19 cellular contexts compared by ENCODE assay signal in the genomic region with DNA sequence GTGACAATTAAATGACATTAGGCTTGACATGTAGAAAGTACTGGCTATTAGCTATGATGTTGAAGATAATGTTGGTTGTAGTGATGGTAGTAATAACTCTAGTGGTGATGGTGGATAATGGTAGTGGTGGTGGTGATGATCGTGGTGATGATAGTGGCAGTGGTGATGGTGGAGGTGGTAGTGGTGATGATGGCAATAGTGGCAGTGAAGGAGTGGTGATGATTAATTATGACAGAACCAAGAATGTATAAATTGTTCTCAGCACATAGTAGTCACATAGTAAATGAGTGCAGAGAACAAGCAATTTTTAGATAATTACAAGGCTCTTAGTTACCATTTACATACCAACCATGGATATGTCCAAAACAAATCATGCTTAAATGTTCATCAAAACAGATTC. TPM values are rescaled to one million over a fixed set of nuclear protein-coding genes. Genes with fewer than 3 reads are reported as not detected.
A peak's percentile ranks its signal among the peaks of the same experiment; 100 is the strongest.
DNase-seq lines count a peak whose midpoint lies in the region; ATAC-seq, FAIRE-seq and TF ChIP-seq lines count a peak whose summit lies in the region.
"Had no signal": no experiment of that assay in that cellular context is flagged by ENCODE, and none has a peak within 500 bp of the region (broad histone marks: within the 10 kb centered on the region; RNA-seq: fewer than 3 reads in every experiment).

No MANE protein-coding gene starts in this region.

- peaks cover 29% of the 10 kb centered on the region for H3K4me1 Mint-ChIP-seq in T-helper 2 cell treated with Interferon-gamma antibody and Interleukin-4, amounts not matched to agents 5 μg/mL and 100 μg/mL, for 36 hours (ENCODE audit: low read depth)
- peaks cover 43% of the 10 kb centered on the region for H3K4me1 Mint-ChIP-seq in stimulated activated effector memory CD8-positive, alpha-beta T cell treated with anti-CD3 and anti-CD28 coated beads, Interleukin-12 subunit alpha, Interleukin-12 subunit beta, amount 100 ng/mL, for 72 hours

- no peak overlapping the region for H3K4me2 ChIP-seq in HepG2 (ENCODE audit: low read depth, low read length)
- H3K4me2 ChIP-seq: BLaER1 treated with 17β-estradiol and CSF1 and Interleukin-3, amounts not matched to agents 10 nM and 100 nM; KMS-11 had no signal

- in situ Hi-C loops in HepG2 (cut with HindIII; ENCODE audit: extremely low pct_ligation_motif_present, low pct_unique_long_range_greater_than_20kb), result no loop called here

- no peaks in the 10 kb centered on the region for H3K79me2 ChIP-seq in HepG2 (ENCODE audit: insufficient read depth, low read length)

- peak; percentile 48 for DNase-seq in activated CD4-positive, alpha-beta T cell treated with anti-CD3 and anti-CD28 coated beads for 48 hours
- no peak for DNase-seq in activated CD4-positive, alpha-beta T cell treated with anti-CD3 and anti-CD28 coated beads for 4 hours
- DNase-seq in HepG2 (ENCODE audit: low spot score) (no peak), right lobe of liver (no peak), testis (no peak), NCI-H446 (lab: John Stamatoyannopoulos, UW) (no peak)
- DNase-seq in T-helper 2 cell treated with Interferon-gamma antibody and Interleukin-4, amounts not matched to agents 5 μg/mL and 100 μg/mL, for 36 hours (ENCODE audit: low spot score), result no peak
- DNase-seq in stimulated activated effector memory CD8-positive, alpha-beta T cell treated with anti-CD3 and anti-CD28 coated beads, Interleukin-12 subunit alpha, Interleukin-12 subunit beta, amount 100 ng/mL, for 72 hours (ENCODE audit: low spot score in 2 of 2), result no peak
- DNase-seq: DMS 273 treated with DMSO at 0.1 percent for 48 hours, MG63, NCI-H1092 treated with DMSO at 0.1 percent for 48 hours, NCI-H1694, NCI-H2107, NCI-H345, NCI-H748 treated with DMSO at 0.1 percent for 48 hours, Peyer's patch had no signal

- TF ChIP-seq POLR2A in HepG2 (IDR thresholded peaks at IDR 0.05; ENCODE audit: insufficient read depth in 1 of 2, low read depth in 2 of 2, low read length in 2 of 2) (no peak), right lobe of liver (IDR thresholded peaks at IDR 0.05) (no peak), testis (IDR thresholded peaks at IDR 0.05) (no peak)

- FAIRE-seq in HepG2 (lab: Jason Lieb, UNC), result no peak
- FAIRE-seq: H54 had no signal

- intact Hi-C loops in HepG2 (cut with micrococcal nuclease; ENCODE audit: unreplicated experiment) (no loop called here), right lobe of liver (cut with DNase I) (no loop called here), testis (cut with DNase I; ENCODE audit: low total_unique reads) (no loop called here)

- H3K27me3 ChIP-seq in HepG2 (ENCODE audit: control insufficient read depth in 1 of 2, insufficient read depth in 2 of 2, low read length in 2 of 2), result peaks cover 0 to 24% of the 10 kb centered on the region in 2 experiments; a peak in 2 of 5 replicates
- H3K27me3 ChIP-seq in right lobe of liver, result no peaks in the 10 kb centered on the region
- H3K27me3 ChIP-seq in testis, result no peaks in the 10 kb centered on the region
- H3K27me3 ChIP-seq: BLaER1 treated with 17β-estradiol and CSF1 and Interleukin-3, amounts not matched to agents 10 nM and 100 nM; MG63; Peyer's patch had no signal

- H3K4me3 ChIP-seq in HepG2 (replicated peaks in 1 of 3; ENCODE audit: insufficient read depth in 1 of 3, low read depth in 2 of 3, low read length in 3 of 3) (no peak overlapping the region), right lobe of liver (no peak overlapping the region), testis (no peak overlapping the region)
- H3K4me3 ChIP-seq: BLaER1 treated with 17β-estradiol and CSF1 and Interleukin-3, amounts not matched to agents 10 nM and 100 nM; MG63; Peyer's patch had no signal

- H3K9ac ChIP-seq in HepG2 (ENCODE audit: insufficient read depth, low read depth, low read length), result no peak overlapping the region
- H3K9ac ChIP-seq: BLaER1 treated with 17β-estradiol and CSF1 and Interleukin-3, amounts not matched to agents 10 nM and 100 nM; KMS-11 had no signal

- WGBS in HepG2 (ENCODE audit: low lambda C conversion rate), result 47% methylated on average over 1 of the region's 1 CpG
- WGBS in right lobe of liver (ENCODE audit: insufficient coverage, low coverage, low lambda C conversion rate, missing lambda C conversion rate), result 90% methylated on average over 1 of the region's 1 CpG
- WGBS in testis, 2 donors, result 89 to 100% methylated on average over 1 of the region's 1 CpG

- BruUV-seq in HepG2 (replicated peaks; lab: Mats Ljungman, UMichigan), result no TSS peak

- no peak overlapping the region for H3K4me3 Mint-ChIP-seq in T-helper 2 cell treated with Interferon-gamma antibody and Interleukin-4, amounts not matched to agents 5 μg/mL and 100 μg/mL, for 36 hours
- H3K4me3 Mint-ChIP-seq in stimulated activated effector memory CD8-positive, alpha-beta T cell treated with anti-CD3 and anti-CD28 coated beads, Interleukin-12 subunit alpha, Interleukin-12 subunit beta, amount 100 ng/mL, for 72 hours, result no peak overlapping the region

- H2AFZ ChIP-seq in HepG2 (ENCODE audit: low read length), result no peak overlapping the region

- H3K27ac ChIP-seq in HepG2 (ENCODE audit: extremely low read length, insufficient read depth, low read length), result no peak overlapping the region
- no peak overlapping the region for H3K27ac ChIP-seq in right lobe of liver
- H3K27ac ChIP-seq in testis, result no peak overlapping the region
- H3K27ac ChIP-seq: BLaER1 treated with 17β-estradiol and CSF1 and Interleukin-3, amounts not matched to agents 10 nM and 100 nM; KMS-11; Peyer's patch had no signal

- no peaks in the 10 kb centered on the region for H4K20me1 ChIP-seq in HepG2 (ENCODE audit: insufficient read depth, low read length)
- H4K20me1 ChIP-seq: BLaER1 treated with 17β-estradiol and CSF1 and Interleukin-3, amounts not matched to agents 10 nM and 100 nM had no signal

- ATAC-seq in HepG2 (no peak), right lobe of liver (no peak)
- ATAC-seq in stimulated activated effector memory CD8-positive, alpha-beta T cell treated with anti-CD3 and anti-CD28 coated beads, Interleukin-12 subunit alpha, Interleukin-12 subunit beta, amount 100 ng/mL, for 72 hours, result peak; percentile 87

- peaks cover 9% of the 10 kb centered on the region; the same call in 1 of the 2 replicates for H3K4me1 ChIP-seq in HepG2 (ENCODE audit: insufficient read depth, low read length)
- peaks cover 0 to 2% (median 0%) of the 10 kb centered on the region in 4 donors for H3K4me1 ChIP-seq in right lobe of liver
- H3K4me1 ChIP-seq in testis, result no peaks in the 10 kb centered on the region

- no peak for TF ChIP-seq EP300 in HepG2 (IDR thresholded peaks at IDR 0.05; ENCODE audit: low read depth in 2 of 2, low read length in 2 of 2)
- no peak for TF ChIP-seq EP300 in HepG2 (CRISPR knock-in tag; IDR thresholded peaks at IDR 0.05; ENCODE audit: borderline replicate concordance)

- TF ChIP-seq RAD21 in HepG2 (CRISPR knock-in tag; IDR thresholded peaks at IDR 0.05), result no peak

- CTCF ChIA-PET in HepG2 (lab: Yijun Ruan, JAX; ENCODE audit: low intra/inter-chr PET ratio, low total read pairs), result no interaction called here

- TF ChIP-seq CTCF in HepG2 (CRISPR knock-in tag; IDR thresholded peaks at IDR 0.05), result no peak
- TF ChIP-seq CTCF in right lobe of liver (IDR thresholded peaks at IDR 0.05), result no peak
- TF ChIP-seq CTCF in testis (IDR thresholded peaks at IDR 0.05), result no peak

- H3K9me3 ChIP-seq in HepG2 (ENCODE audit: low read length) (no peaks in the 10 kb centered on the region), right lobe of liver (no peaks in the 10 kb centered on the region), testis (no peaks in the 10 kb centered on the region)
- H3K9me3 ChIP-seq: BLaER1 treated with 17β-estradiol and CSF1 and Interleukin-3, amounts not matched to agents 10 nM and 100 nM; MG63; Peyer's patch had no signal

- H3K9me3 Mint-ChIP-seq in T-helper 2 cell treated with Interferon-gamma antibody and Interleukin-4, amounts not matched to agents 5 μg/mL and 100 μg/mL, for 36 hours, result no peaks in the 10 kb centered on the region
- no peaks in the 10 kb centered on the region for H3K9me3 Mint-ChIP-seq in stimulated activated effector memory CD8-positive, alpha-beta T cell treated with anti-CD3 and anti-CD28 coated beads, Interleukin-12 subunit alpha, Interleukin-12 subunit beta, amount 100 ng/mL, for 72 hours

- no peaks in the 10 kb centered on the region for H3K36me3 ChIP-seq in HepG2 (replicated peaks in 1 of 2; ENCODE audit: control insufficient read depth in 1 of 2, insufficient read depth in 2 of 2, low read length in 2 of 2)
- H3K36me3 ChIP-seq in right lobe of liver, result no peaks in the 10 kb centered on the region
- H3K36me3 ChIP-seq in testis (ENCODE audit: low read depth, missing control alignments), result no peaks in the 10 kb centered on the region
- H3K36me3 ChIP-seq: BLaER1 treated with 17β-estradiol and CSF1 and Interleukin-3, amounts not matched to agents 10 nM and 100 nM; MG63; Peyer's patch had no signal

- peak overlapping the region; percentile 2 for H3K27ac Mint-ChIP-seq in T-helper 2 cell treated with Interferon-gamma antibody and Interleukin-4, amounts not matched to agents 5 μg/mL and 100 μg/mL, for 36 hours
- no peak overlapping the region for H3K27ac Mint-ChIP-seq in stimulated activated effector memory CD8-positive, alpha-beta T cell treated with anti-CD3 and anti-CD28 coated beads, Interleukin-12 subunit alpha, Interleukin-12 subunit beta, amount 100 ng/mL, for 72 hours

- H3K36me3 Mint-ChIP-seq in T-helper 2 cell treated with Interferon-gamma antibody and Interleukin-4, amounts not matched to agents 5 μg/mL and 100 μg/mL, for 36 hours (ENCODE audit: low read depth), result peaks cover 3% of the 10 kb centered on the region
- H3K36me3 Mint-ChIP-seq in stimulated activated effector memory CD8-positive, alpha-beta T cell treated with anti-CD3 and anti-CD28 coated beads, Interleukin-12 subunit alpha, Interleukin-12 subunit beta, amount 100 ng/mL, for 72 hours, result peaks cover 15% of the 10 kb centered on the region

- H3K27me3 Mint-ChIP-seq in T-helper 2 cell treated with Interferon-gamma antibody and Interleukin-4, amounts not matched to agents 5 μg/mL and 100 μg/mL, for 36 hours (ENCODE audit: low read depth), result peaks cover 44% of the 10 kb centered on the region

- POLR2A ChIA-PET in HepG2 (lab: Yijun Ruan, JAX), result no interaction called here

RNA-seq across cellular contexts. Expression of a gene that starts 5.3 kb away (rescaled TPM):
- total RNA-seq in HepG2 (2016; rRNA removed; fragmentation: Illumina TruSeq; extraction: Trizol) (0.02 TPM in 1 of 2 replicates, not detected in the other), right lobe of liver (10 to 100 TPM; 12.2 to 64.1 (median 22.9) TPM), testis (10 to 100 TPM in 1 of 2 donors, 1 to 10 TPM in 1; 4.0 to 13.4 TPM)
- not detected in 2 replicates for total RNA-seq in HepG2 (2016; cell fraction: cytosol; rRNA removed; fragmentation: Illumina TruSeq; extraction: Trizol; ENCODE audit: low read depth)
- not detected in 2 replicates for total RNA-seq in HepG2 (2016; cell fraction: insoluble cytoplasmic fraction; rRNA removed; fragmentation: Illumina TruSeq; extraction: Trizol)
- total RNA-seq in HepG2 (2016; cell fraction: membrane; rRNA removed; fragmentation: Illumina TruSeq; extraction: Trizol), result not detected in 2 replicates
- total RNA-seq in HepG2 (2016; cell fraction: nucleus; rRNA removed; fragmentation: Illumina TruSeq; extraction: Trizol), result not detected in 2 replicates
- polyA plus RNA-seq in HepG2 (2011; rRNA removed) (0.11 and 0.29 TPM in 2 replicates), testis (ENCODE audit: insufficient read depth, low read depth, low replicate concordance) (44.5 TPM)
- 0.16 and 0.21 TPM in 2 replicates for polyA plus RNA-seq in HepG2 (2011; cell fraction: cytosol; rRNA removed)
- polyA plus RNA-seq in HepG2 (2011; cell fraction: nucleus; rRNA removed), result not detected in 2 replicates
- polyA plus RNA-seq in HepG2 (2012), result not detected in 2 replicates
- polyA plus RNA-seq in HepG2 (2016; cell fraction: cytosol; fragmentation: Illumina TruSeq; extraction: Trizol; ENCODE audit: low read depth), result not detected in 2 replicates
- polyA plus RNA-seq in HepG2 (2016; cell fraction: insoluble cytoplasmic fraction; fragmentation: Illumina TruSeq; extraction: Trizol; ENCODE audit: low read depth), result not detected in 2 replicates
- not detected in 2 replicates for polyA plus RNA-seq in HepG2 (2016; cell fraction: membrane; fragmentation: Illumina TruSeq; extraction: Trizol; ENCODE audit: low read depth)
- polyA plus RNA-seq in HepG2 (2016; cell fraction: nucleus; fragmentation: Illumina TruSeq; extraction: Trizol; ENCODE audit: insufficient read depth, low read depth), result not detected in 2 replicates
- polyA minus RNA-seq in HepG2 (2011; rRNA and poly(A)+ RNA removed; ENCODE audit: low replicate concordance), result 343 TPM in 1 of 2 replicates, not detected in the other
- polyA minus RNA-seq in HepG2 (2011; cell fraction: cytosol; rRNA and poly(A)+ RNA removed), result 0.97 TPM in 1 of 2 replicates, not detected in the other
- polyA minus RNA-seq in HepG2 (2011; cell fraction: nucleus; rRNA and poly(A)+ RNA removed), result 0.39 and 0.62 TPM in 2 replicates
